In genomic region chr19:32914879-32915278, GRCh38 we compare ENCODE assay signal across 23 cellular contexts. TPM values are rescaled to one million over a fixed set of nuclear protein-coding genes. Genes with fewer than 3 reads are reported as not detected.
"Had no signal": no experiment of that assay in that cellular context is flagged by ENCODE, and none has a peak within 500 bp of the region (broad histone marks: within the 10 kb centered on the region; RNA-seq: fewer than 3 reads in every experiment).

No MANE protein-coding gene starts in this region.

- H3K4me3 Mint-ChIP-seq: activated T-helper 1 cell treated with anti-CD3 and anti-CD28 coated beads, Interleukin-12 subunit alpha, Interleukin-12 subunit beta, Interleukin-2, Interleukin-4 antibody, amounts not matched to agents 30 ng/mL and 10 ng/mL and 1 ng/mL, durations not matched to agents 14 hours and 24 hours and 36 hours; central memory CD8-positive, alpha-beta T cell; endodermal cell; nephron progenitor cell had no signal

- H3K4me1 ChIP-seq: colonic mucosa, gastroesophageal sphincter, heart left ventricle, tibial artery had no signal

- ATAC-seq: gastroesophageal sphincter, heart left ventricle, left lobe of liver had no signal

- H3K27me3 ChIP-seq: brain microvascular endothelial cell, colonic mucosa, gastroesophageal sphincter, heart left ventricle, tibial artery had no signal

- H3K27ac ChIP-seq: brain microvascular endothelial cell, colonic mucosa, gastroesophageal sphincter, heart left ventricle, tibial artery, WERI-Rb-1 had no signal

- H3K4me3 ChIP-seq: colonic mucosa, gastroesophageal sphincter, heart left ventricle, tibial artery had no signal

- DNase-seq: activated CD4-positive, alpha-beta T cell treated with anti-CD3 and anti-CD28 coated beads for 1 hour; activated CD4-positive, alpha-beta T cell treated with anti-CD3 and anti-CD28 coated beads, Interleukin-2, amount 50 U/mL, for 48 hours; activated naive CD4-positive, alpha-beta T cell; brain microvascular endothelial cell; colonic mucosa; endodermal cell; erythroblast; heart left ventricle; kidney; midbrain; nephron progenitor cell; nucleus accumbens; posterior cingulate gyrus; stimulated activated CD4-positive, alpha-beta T cell treated with anti-CD3 and anti-CD28 coated beads, Interleukin-12 subunit alpha, Interleukin-12 subunit beta, amount 100 ng/mL, for 4 hours; stimulated activated CD4-positive, alpha-beta T cell treated with anti-CD3 and anti-CD28 coated beads, Interleukin-1b, Interleukin-23, amount 100 ng/mL, for 48 hours; stimulated activated CD8-positive, alpha-beta memory T cell treated with anti-CD3 and anti-CD28 coated beads, Interleukin-4, amount 100 ng/mL, for 48 hours; stimulated activated naive CD4-positive, alpha-beta T cell; tibial artery; WERI-Rb-1 had no signal

- H3K4me1 Mint-ChIP-seq: central memory CD8-positive, alpha-beta T cell; endodermal cell; nephron progenitor cell had no signal

- H3K36me3 ChIP-seq: colonic mucosa had no signal

- H3K9me3 ChIP-seq: colonic mucosa, gastroesophageal sphincter, heart left ventricle, tibial artery had no signal

- H3K9me3 Mint-ChIP-seq: activated T-helper 1 cell treated with anti-CD3 and anti-CD28 coated beads, Interleukin-12 subunit alpha, Interleukin-12 subunit beta, Interleukin-2, Interleukin-4 antibody, amounts not matched to agents 30 ng/mL and 10 ng/mL and 1 ng/mL, durations not matched to agents 14 hours and 24 hours and 36 hours; central memory CD8-positive, alpha-beta T cell; endodermal cell; nephron progenitor cell had no signal

- H3K27me3 Mint-ChIP-seq: central memory CD8-positive, alpha-beta T cell had no signal

- H3K27ac Mint-ChIP-seq: activated T-helper 1 cell treated with anti-CD3 and anti-CD28 coated beads, Interleukin-12 subunit alpha, Interleukin-12 subunit beta, Interleukin-2, Interleukin-4 antibody, amounts not matched to agents 30 ng/mL and 10 ng/mL and 1 ng/mL, durations not matched to agents 14 hours and 24 hours and 36 hours; endodermal cell had no signal

RNA-seq across cellular contexts. Expression of gene SLC7A9, which starts 45.3 kb away (rescaled TPM):
- total RNA-seq: heart left ventricle had no signal
